10 cellular contexts compared by ENCODE assay signal in the genomic region with DNA sequence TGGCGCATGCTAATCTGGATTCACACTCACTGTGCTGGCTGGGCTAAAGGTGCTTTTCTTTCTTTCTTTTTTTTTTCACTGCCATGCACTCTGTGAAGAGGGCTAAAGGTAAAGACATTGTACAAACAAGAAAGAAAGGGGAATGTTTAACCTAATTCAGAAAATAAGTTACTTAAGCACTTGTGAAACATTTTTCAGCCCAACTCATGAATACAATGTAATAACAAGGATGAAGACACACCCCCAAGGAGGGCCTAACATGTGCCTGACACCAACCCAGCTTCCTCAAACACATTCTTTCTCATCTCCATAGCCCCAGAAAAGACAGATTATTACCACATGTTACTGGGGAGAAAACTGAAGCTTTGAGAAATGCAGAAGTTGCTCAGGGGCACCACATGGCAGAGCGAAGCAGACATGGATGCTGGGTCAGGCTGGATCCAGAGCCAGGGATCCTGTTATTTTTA. TPM values are rescaled to one million over a fixed set of nuclear protein-coding genes. Genes with fewer than 3 reads are reported as not detected.
DNase-seq lines count a peak whose midpoint lies in the region; ATAC-seq and TF ChIP-seq lines count a peak whose summit lies in the region.
"Had no signal": no experiment of that assay in that cellular context is flagged by ENCODE, and none has a peak within 500 bp of the region (broad histone marks: within the 10 kb centered on the region; RNA-seq: fewer than 3 reads in every experiment).

No MANE protein-coding gene starts in this region.

- no peaks in the 10 kb centered on the region for H3K9me2 ChIP-seq in OCI-LY1 (ENCODE audit: low read depth, low read length)

- peak overlapping the region; percentile 71; the same call in 1 of the 2 replicates for H3K4me2 ChIP-seq in OCI-LY1 (ENCODE audit: low read length)

- H3F3A ChIP-seq in OCI-LY1 (ENCODE audit: insufficient read depth, low read length) = no peaks in the 10 kb centered on the region

- H3K27me3 ChIP-seq in OCI-LY1 (ENCODE audit: insufficient read depth, low read length) (no peaks in the 10 kb centered on the region), sigmoid colon (no peaks in the 10 kb centered on the region)
- H3K27me3 ChIP-seq: ovary had no signal

- peak overlapping the region; percentile 57 for H3K27ac ChIP-seq in OCI-LY1 (ENCODE audit: low read depth, low read length, poor library complexity, severe bottlenecking)
- H3K27ac ChIP-seq in sigmoid colon = peak overlapping the region in 3 of 4 donors; percentile 27 to 69 (median 68)

- TF ChIP-seq EP300 in sigmoid colon (IDR thresholded peaks at IDR 0.05) = no peak

- peaks cover 56% of the 10 kb centered on the region for H3K4me1 ChIP-seq in OCI-LY1 (ENCODE audit: insufficient read depth, low read length, severe bottlenecking)
- peaks cover 0 to 52% (median 40%) of the 10 kb centered on the region in 4 donors for H3K4me1 ChIP-seq in sigmoid colon

- H3K9me3 ChIP-seq in OCI-LY1 (ENCODE audit: low read length) = no peaks in the 10 kb centered on the region
- H3K9me3 ChIP-seq in sigmoid colon = no peaks in the 10 kb centered on the region
- H3K9me3 ChIP-seq: ovary had no signal

- H3K4me3 ChIP-seq in OCI-LY1 (ENCODE audit: low read depth, low read length, poor library complexity, severe bottlenecking) (no peak overlapping the region), fibroblast of mammary gland (ENCODE audit: control insufficient read depth, low read depth, low read length) (no peak overlapping the region), sigmoid colon (no peak overlapping the region)
- H3K4me3 ChIP-seq: ovary had no signal

- DNase-seq in GDM1 (lab: John Stamatoyannopoulos, UW) = peak; percentile 47
- peak; percentile 69 for DNase-seq in fibroblast of mammary gland (ENCODE audit: low read depth)
- DNase-seq in sigmoid colon = no peak
- DNase-seq in iPS-NIHi11 (ENCODE audit: low spot score) = no peak
- DNase-seq in NCI-H2171 (lab: John Stamatoyannopoulos, UW) = no peak
- DNase-seq: ovary had no signal

- TF ChIP-seq CTCF in OCI-LY1 (IDR thresholded peaks at IDR 0.05; ENCODE audit: low read length) (no peak), fibroblast of mammary gland (conservative IDR thresholded peaks at IDR 0.05; ENCODE audit: control insufficient read depth, insufficient read depth, low read depth, low read length) (no peak), sigmoid colon (IDR thresholded peaks at IDR 0.05) (no peak)

- 68 to 87% methylated on average over 2 of the region's 2 CpGs for WGBS in sigmoid colon, 2 donors

- no peak for ATAC-seq in GM21717 (IDR thresholded peaks at IDR 0.05; ENCODE audit: unreplicated experiment)
- ATAC-seq in HG03159 (IDR thresholded peaks at IDR 0.05; ENCODE audit: unreplicated experiment) = no peak

- no peak for TF ChIP-seq POLR2A in sigmoid colon (IDR thresholded peaks at IDR 0.05)

- peak overlapping the region; percentile 30; the same call in 1 of the 2 replicates for H3K9ac ChIP-seq in OCI-LY1 (ENCODE audit: low read length)

- H3K36me3 ChIP-seq in OCI-LY1 (ENCODE audit: insufficient read depth, low read length) = peaks cover 12% of the 10 kb centered on the region; the same call in 1 of the 2 replicates
- H3K36me3 ChIP-seq in sigmoid colon = no peaks in the 10 kb centered on the region
- H3K36me3 ChIP-seq: ovary had no signal

- H3K79me2 ChIP-seq in OCI-LY1 (ENCODE audit: insufficient read depth, low read length) = peaks cover 19% of the 10 kb centered on the region; the same call in 1 of the 2 replicates

- no peaks in the 10 kb centered on the region for H4K20me1 ChIP-seq in OCI-LY1 (ENCODE audit: insufficient read depth, low read length)

- intact Hi-C loops in sigmoid colon (cut with DNase I) = no loop called here

- no peak overlapping the region for H2AFZ ChIP-seq in OCI-LY1 (ENCODE audit: low read length)

RNA-seq across cellular contexts. Expression of a gene that starts 5.7 kb away (rescaled TPM):
- 10 to 100 TPM; 11.5 to 19.5 (median 14.7) TPM for total RNA-seq in sigmoid colon
- polyA plus RNA-seq in sigmoid colon = 1 to 10 TPM; 2.5 to 7.7 (median 4.8) TPM

RNA-seq across cellular contexts. Expression of a gene that starts 56.8 kb away (rescaled TPM):
- total RNA-seq in sigmoid colon = 10 to 100 TPM in 1 of 4 donors, 1 to 10 TPM in 3; 4.2 to 12.7 (median 6.9) TPM
- polyA plus RNA-seq in sigmoid colon = 10 to 100 TPM in 1 of 3 donors, 1 to 10 TPM in 1, not detected in 1; 7.2 to 11.1 TPM
- total RNA-seq: SK-MEL-5 had no signal

Comparison
In these comparisons a context has a peak if more than half of its experiments do, and no peak if none do; other contexts are left out.
1. DNase-seq: peak in GDM1 (single experiment) and fibroblast of mammary gland (single experiment); none in sigmoid colon (single experiment), iPS-NIHi11 (single experiment) and NCI-H2171 (single experiment).